In genomic region chr1:52032785-52033131, GRCh38 we compare ENCODE assay signal across 1 cellular context.
TF ChIP-seq lines count a peak whose summit lies in the region.

No MANE protein-coding gene starts in this region.

TF ChIP-seq in WTC11, 78 proteins besides CTCF, POLR2A, EP300 and RAD21 (continued from another document):
- peak; percentile 30; the same call in 1 of the 2 replicates for TF ChIP-seq USF1 (CRISPR knock-in tag; IDR thresholded peaks at IDR 0.05)
- TF ChIP-seq, protein P1, sequence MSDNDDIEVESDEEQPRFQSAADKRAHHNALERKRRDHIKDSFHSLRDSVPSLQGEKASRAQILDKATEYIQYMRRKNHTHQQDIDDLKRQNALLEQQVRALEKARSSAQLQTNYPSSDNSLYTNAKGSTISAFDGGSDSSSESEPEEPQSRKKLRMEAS (CRISPR knock-in tag; IDR thresholded peaks at IDR 0.05) = peak; percentile 0; the same call in 1 of the 2 replicates
